Comparison of ENCODE assay signal across 22 cellular contexts in genomic region chr6:3625161-3625979, GRCh38.
DNase-seq lines count a peak whose midpoint lies in the region; ATAC-seq and TF ChIP-seq lines count a peak whose summit lies in the region.
"Had no signal": no experiment of that assay in that cellular context is flagged by ENCODE, and none has a peak within 500 bp of the region (broad histone marks: within the 10 kb centered on the region; RNA-seq: fewer than 3 reads in every experiment).

No MANE protein-coding gene starts in this region.

- no peak for ATAC-seq in right cardiac atrium
- no peak for ATAC-seq in activated CD4-positive, CD25-positive, alpha-beta regulatory T cell treated with anti-CD3 and anti-CD28 coated beads, Interleukin-2, amount 50 U/mL, for 24 hours
- ATAC-seq: heart left ventricle, left cardiac atrium had no signal

- TF ChIP-seq CTCF in right atrium auricular region (IDR thresholded peaks at IDR 0.05) (no peak), neural cell (IDR thresholded peaks at IDR 0.05; ENCODE audit: poor library complexity, severe bottlenecking) (peak; percentile 48), chondrocyte (IDR thresholded peaks at IDR 0.05) (no peak)

- H3K27me3 Mint-ChIP-seq in chondrocyte (ENCODE audit: low read depth), result no peaks in the 10 kb centered on the region

- H3K9ac ChIP-seq in SK-N-MC (ENCODE audit: insufficient read length) (no peak overlapping the region), neural cell (ENCODE audit: low read length) (peak overlapping the region; percentile 27)
- H3K9ac ChIP-seq: parathyroid adenoma had no signal

- H3K36me3 ChIP-seq in right atrium auricular region (no peaks in the 10 kb centered on the region), SK-N-MC (ENCODE audit: insufficient read depth, low read length) (no peaks in the 10 kb centered on the region), neural cell (ENCODE audit: insufficient read depth, low read length) (no peaks in the 10 kb centered on the region)
- H3K36me3 ChIP-seq: heart left ventricle, sigmoid colon had no signal

- H3K4me2 ChIP-seq in neural cell (ENCODE audit: low read length), result peak overlapping the region; percentile 19

- H3K4me3 ChIP-seq in right atrium auricular region (no peak overlapping the region), right cardiac atrium (ENCODE audit: low read length) (no peak overlapping the region), SK-N-MC (peak overlapping the region; percentile 66), neural cell (ENCODE audit: low read length) (no peak overlapping the region)
- H3K4me3 ChIP-seq: heart left ventricle, sigmoid colon had no signal

- peaks cover 2% of the 10 kb centered on the region for H3K36me3 Mint-ChIP-seq in chondrocyte (ENCODE audit: low read depth)
- H3K36me3 Mint-ChIP-seq: CD14-positive monocyte, naive B cell had no signal

- peak; percentile 19 for TF ChIP-seq EP300 in neural cell (conservative IDR thresholded peaks at IDR 0.05; ENCODE audit: poor library complexity, severe bottlenecking)

- intact Hi-C loops in right cardiac atrium (cut with DNase I), result no loop called here

- no peak overlapping the region for H2AFZ ChIP-seq in neural cell (ENCODE audit: low read depth, low read length)
- H2AFZ ChIP-seq: parathyroid adenoma had no signal

- no peaks in the 10 kb centered on the region for H3K79me2 ChIP-seq in neural cell (replicated peaks; ENCODE audit: insufficient read depth, low read length)
- H3K79me2 ChIP-seq: parathyroid adenoma had no signal

- H3K27ac Mint-ChIP-seq in chondrocyte (ENCODE audit: unreplicated experiment), result no peak overlapping the region
- H3K27ac Mint-ChIP-seq: dendritic cell treated with granulocyte-macrophage colony-stimulating factor and Interleukin-4, amounts not matched to agents 40 ng/mL and 50 ng/mL, for 4 days; naive B cell had no signal

- peak; percentile 42 for DNase-seq in right atrium auricular region (ENCODE audit: low spot score)
- no peak for DNase-seq in right cardiac atrium
- no peak for DNase-seq in SK-N-MC (ENCODE audit: low read depth, low spot score)
- DNase-seq in stimulated activated CD4-positive, alpha-beta T cell treated with anti-CD3 and anti-CD28 coated beads, Interleukin-4, amount 100 ng/mL, for 24 hours, result no peak
- no peak for DNase-seq in effector CD8-positive, alpha-beta T cell (lab: John Stamatoyannopoulos, UW)
- DNase-seq in chondrocyte (ENCODE audit: low spot score), result no peak
- DNase-seq: activated CD4-positive, alpha-beta T cell treated with anti-CD3 and anti-CD28 coated beads, Interleukin-2, amount 50 U/mL, for 48 hours; activated T-cell treated with anti-CD3 and anti-CD28 coated beads, Interleukin-2, amount 50 U/mL, for 1 hour; heart left ventricle; Karpas-422; left cardiac atrium; mesendoderm; naive B cell; NCI-H1092; NCI-H2029 treated with DMSO at 0.1 percent for 48 hours; sigmoid colon; T-helper 9 cell had no signal

- H3F3A ChIP-seq in neural cell (ENCODE audit: insufficient read depth, low read length, poor library complexity, severe bottlenecking), result no peaks in the 10 kb centered on the region

- no peaks in the 10 kb centered on the region for H3K9me2 ChIP-seq in neural cell (ENCODE audit: insufficient read depth, low read length)

- H3K27me3 ChIP-seq in right atrium auricular region (no peaks in the 10 kb centered on the region), right cardiac atrium (ENCODE audit: control insufficient read depth, insufficient read depth) (no peaks in the 10 kb centered on the region), neural cell (ENCODE audit: insufficient read depth, low read depth, low read length) (no peaks in the 10 kb centered on the region)
- H3K27me3 ChIP-seq: sigmoid colon had no signal

- no peaks in the 10 kb centered on the region for H4K20me1 ChIP-seq in neural cell (ENCODE audit: insufficient read depth)

- H3K9me3 Mint-ChIP-seq in chondrocyte (ENCODE audit: low read depth), result no peaks in the 10 kb centered on the region
- H3K9me3 Mint-ChIP-seq: dendritic cell treated with granulocyte-macrophage colony-stimulating factor and Interleukin-4, amounts not matched to agents 40 ng/mL and 50 ng/mL, for 4 days; naive B cell had no signal

- H3K27ac ChIP-seq in right atrium auricular region (no peak overlapping the region), right cardiac atrium (ENCODE audit: low read length) (no peak overlapping the region), SK-N-MC (peak overlapping the region; percentile 94), neural cell (ENCODE audit: low read length) (peak overlapping the region; percentile 54)
- H3K27ac ChIP-seq: heart left ventricle, parathyroid adenoma, sigmoid colon had no signal

- TF ChIP-seq RAD21 in neural cell (conservative IDR thresholded peaks at IDR 0.05), result no peak

- H3K4me3 Mint-ChIP-seq in chondrocyte (ENCODE audit: unreplicated experiment), result no peak overlapping the region
- H3K4me3 Mint-ChIP-seq: CD14-positive monocyte; dendritic cell treated with granulocyte-macrophage colony-stimulating factor and Interleukin-4, amounts not matched to agents 40 ng/mL and 50 ng/mL, for 4 days; naive B cell had no signal

- WGBS in right cardiac atrium, result 66% methylated on average over 16 of the region's 16 CpGs

- no peaks in the 10 kb centered on the region for H3K4me1 ChIP-seq in right atrium auricular region
- no peaks in the 10 kb centered on the region for H3K4me1 ChIP-seq in right cardiac atrium (ENCODE audit: control insufficient read depth, insufficient read depth, low read length)
- H3K4me1 ChIP-seq: heart left ventricle had no signal

- no peaks in the 10 kb centered on the region for H3K9me3 ChIP-seq in right atrium auricular region
- no peaks in the 10 kb centered on the region for H3K9me3 ChIP-seq in right cardiac atrium (ENCODE audit: control insufficient read depth, low read length)
- H3K9me3 ChIP-seq in SK-N-MC (ENCODE audit: low read depth, low read length), result no peaks in the 10 kb centered on the region
- no peaks in the 10 kb centered on the region for H3K9me3 ChIP-seq in neural cell (ENCODE audit: low read length)
- H3K9me3 ChIP-seq: heart left ventricle, sigmoid colon had no signal

- H3K4me1 Mint-ChIP-seq in chondrocyte (ENCODE audit: low read depth), result peaks cover 15% of the 10 kb centered on the region

TF ChIP-seq in neural cell, 6 proteins besides CTCF, POLR2A, EP300 and RAD21:
- no peak for TF ChIP-seq MXI1 (conservative IDR thresholded peaks at IDR 0.05; ENCODE audit: poor library complexity, severe bottlenecking)
- no peak for TF ChIP-seq POLR2AphosphoS5 (IDR thresholded peaks at IDR 0.05)
- TF ChIP-seq EZH2 (IDR thresholded peaks at IDR 0.05; ENCODE audit: borderline replicate concordance, insufficient read depth, low read length, poor library complexity, severe bottlenecking), result no peak
- no peak for TF ChIP-seq REST (IDR thresholded peaks at IDR 0.05; ENCODE audit: borderline replicate concordance)
- peak; percentile 26 for TF ChIP-seq SMC3 (conservative IDR thresholded peaks at IDR 0.05; ENCODE audit: poor library complexity)
- no peak for TF ChIP-seq TAF1 (IDR thresholded peaks at IDR 0.05; ENCODE audit: low read depth)

Comparison
In these comparisons a context has a peak if more than half of its experiments do, and no peak if none do; other contexts are left out.
1. H3K27ac ChIP-seq: peak in SK-N-MC (single experiment) and neural cell (single experiment); none in right atrium auricular region (0 of 2) and right cardiac atrium (single experiment).